ENCODE assay signal across 1 cellular context in genomic region chr4:102826105-102826889, GRCh38.
TF ChIP-seq lines count a peak whose summit lies in the region.

No MANE protein-coding gene starts in this region.

TF ChIP-seq in K562, 482 proteins besides CTCF, POLR2A, EP300 and RAD21 (continued from another document and continues in another):
- TF ChIP-seq RERE (CRISPR knock-in tag; IDR thresholded peaks at IDR 0.05; ENCODE audit: borderline replicate concordance), result 0 out of 2 replicates have a peak, but pooled peaks have one; percentile 58
- TF ChIP-seq, protein P1, sequence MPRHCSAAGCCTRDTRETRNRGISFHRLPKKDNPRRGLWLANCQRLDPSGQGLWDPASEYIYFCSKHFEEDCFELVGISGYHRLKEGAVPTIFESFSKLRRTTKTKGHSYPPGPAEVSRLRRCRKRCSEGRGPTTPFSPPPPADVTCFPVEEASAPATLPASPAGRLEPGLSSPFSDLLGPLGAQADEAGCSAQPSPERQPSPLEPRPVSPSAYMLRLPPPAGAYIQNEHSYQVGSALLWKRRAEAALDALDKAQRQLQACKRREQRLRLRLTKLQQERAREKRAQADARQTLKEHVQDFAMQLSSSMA (CRISPR knock-in tag; IDR thresholded peaks at IDR 0.05), result no peak
- TF ChIP-seq, protein P2, sequence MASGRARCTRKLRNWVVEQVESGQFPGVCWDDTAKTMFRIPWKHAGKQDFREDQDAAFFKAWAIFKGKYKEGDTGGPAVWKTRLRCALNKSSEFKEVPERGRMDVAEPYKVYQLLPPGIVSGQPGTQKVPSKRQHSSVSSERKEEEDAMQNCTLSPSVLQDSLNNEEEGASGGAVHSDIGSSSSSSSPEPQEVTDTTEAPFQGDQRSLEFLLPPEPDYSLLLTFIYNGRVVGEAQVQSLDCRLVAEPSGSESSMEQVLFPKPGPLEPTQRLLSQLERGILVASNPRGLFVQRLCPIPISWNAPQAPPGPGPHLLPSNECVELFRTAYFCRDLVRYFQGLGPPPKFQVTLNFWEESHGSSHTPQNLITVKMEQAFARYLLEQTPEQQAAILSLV (tag; IDR thresholded peaks at IDR 0.05), result no peak
- TF ChIP-seq TSC22D4 (tag; IDR thresholded peaks at IDR 0.05), result no peak
- no peak for TF ChIP-seq ZNF174 (CRISPR knock-in tag; IDR thresholded peaks at IDR 0.05)
- TF ChIP-seq KLF16 (IDR thresholded peaks at IDR 0.05), result no peak
- TF ChIP-seq SMARCC2 (IDR thresholded peaks at IDR 0.05; ENCODE audit: low read depth), result no peak
- peak; percentile 75; the same call in 1 of the 2 replicates for TF ChIP-seq ZNF232 (CRISPR knock-in tag; IDR thresholded peaks at IDR 0.05)
- TF ChIP-seq, protein P3, sequence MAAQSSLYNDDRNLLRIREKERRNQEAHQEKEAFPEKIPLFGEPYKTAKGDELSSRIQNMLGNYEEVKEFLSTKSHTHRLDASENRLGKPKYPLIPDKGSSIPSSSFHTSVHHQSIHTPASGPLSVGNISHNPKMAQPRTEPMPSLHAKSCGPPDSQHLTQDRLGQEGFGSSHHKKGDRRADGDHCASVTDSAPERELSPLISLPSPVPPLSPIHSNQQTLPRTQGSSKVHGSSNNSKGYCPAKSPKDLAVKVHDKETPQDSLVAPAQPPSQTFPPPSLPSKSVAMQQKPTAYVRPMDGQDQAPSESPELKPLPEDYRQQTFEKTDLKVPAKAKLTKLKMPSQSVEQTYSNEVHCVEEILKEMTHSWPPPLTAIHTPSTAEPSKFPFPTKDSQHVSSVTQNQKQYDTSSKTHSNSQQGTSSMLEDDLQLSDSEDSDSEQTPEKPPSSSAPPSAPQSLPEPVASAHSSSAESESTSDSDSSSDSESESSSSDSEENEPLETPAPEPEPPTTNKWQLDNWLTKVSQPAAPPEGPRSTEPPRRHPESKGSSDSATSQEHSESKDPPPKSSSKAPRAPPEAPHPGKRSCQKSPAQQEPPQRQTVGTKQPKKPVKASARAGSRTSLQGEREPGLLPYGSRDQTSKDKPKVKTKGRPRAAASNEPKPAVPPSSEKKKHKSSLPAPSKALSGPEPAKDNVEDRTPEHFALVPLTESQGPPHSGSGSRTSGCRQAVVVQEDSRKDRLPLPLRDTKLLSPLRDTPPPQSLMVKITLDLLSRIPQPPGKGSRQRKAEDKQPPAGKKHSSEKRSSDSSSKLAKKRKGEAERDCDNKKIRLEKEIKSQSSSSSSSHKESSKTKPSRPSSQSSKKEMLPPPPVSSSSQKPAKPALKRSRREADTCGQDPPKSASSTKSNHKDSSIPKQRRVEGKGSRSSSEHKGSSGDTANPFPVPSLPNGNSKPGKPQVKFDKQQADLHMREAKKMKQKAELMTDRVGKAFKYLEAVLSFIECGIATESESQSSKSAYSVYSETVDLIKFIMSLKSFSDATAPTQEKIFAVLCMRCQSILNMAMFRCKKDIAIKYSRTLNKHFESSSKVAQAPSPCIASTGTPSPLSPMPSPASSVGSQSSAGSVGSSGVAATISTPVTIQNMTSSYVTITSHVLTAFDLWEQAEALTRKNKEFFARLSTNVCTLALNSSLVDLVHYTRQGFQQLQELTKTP (IDR thresholded peaks at IDR 0.05; ENCODE audit: low read depth in 1 of 2, partially characterized antibody in 2 of 2), result no peak
- no peak for TF ChIP-seq E2F4 (CRISPR knock-in tag; IDR thresholded peaks at IDR 0.05; ENCODE audit: low read depth)
- TF ChIP-seq DNMT1 (IDR thresholded peaks at IDR 0.05), result no peak
- TF ChIP-seq HEY1 (CRISPR knock-in tag; IDR thresholded peaks at IDR 0.05; ENCODE audit: borderline replicate concordance), result no peak
- TF ChIP-seq ZNF507 (tag; conservative IDR thresholded peaks at IDR 0.05), result no peak
- no peak for TF ChIP-seq NONO (IDR thresholded peaks at IDR 0.05; ENCODE audit: low read depth in 2 of 2, low read length in 1 of 2)
- no peak for TF ChIP-seq ZNF778 (CRISPR knock-in tag; IDR thresholded peaks at IDR 0.05)
- TF ChIP-seq CBFA2T3 (IDR thresholded peaks at IDR 0.05), result no peak
- no peak for TF ChIP-seq ERF (CRISPR knock-in tag; IDR thresholded peaks at IDR 0.05)
- TF ChIP-seq HDAC8 (tag; IDR thresholded peaks at IDR 0.05), result no peak
- TF ChIP-seq, protein P4, sequence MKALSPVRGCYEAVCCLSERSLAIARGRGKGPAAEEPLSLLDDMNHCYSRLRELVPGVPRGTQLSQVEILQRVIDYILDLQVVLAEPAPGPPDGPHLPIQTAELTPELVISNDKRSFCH (CRISPR knock-in tag; IDR thresholded peaks at IDR 0.05), result no peak
- TF ChIP-seq, protein P4 (tag; IDR thresholded peaks at IDR 0.05), result no peak
- TF ChIP-seq ZNF354B (CRISPR knock-in tag; IDR thresholded peaks at IDR 0.05), result no peak
- TF ChIP-seq EHMT2 (IDR thresholded peaks at IDR 0.05), result no peak
- TF ChIP-seq, protein P5, sequence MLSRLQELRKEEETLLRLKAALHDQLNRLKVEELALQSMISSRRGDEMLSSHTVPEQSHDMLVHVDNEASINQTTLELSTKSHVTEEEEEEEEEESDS (CRISPR knock-in tag; IDR thresholded peaks at IDR 0.05), result no peak
- TF ChIP-seq OTX1 (CRISPR knock-in tag; IDR thresholded peaks at IDR 0.05), result no peak
- TF ChIP-seq PPARD (CRISPR knock-in tag; IDR thresholded peaks at IDR 0.05), result no peak
- TF ChIP-seq SP2 (IDR thresholded peaks at IDR 0.05; ENCODE audit: extremely low read depth, low read depth, low read length, poor library complexity, severe bottlenecking), result no peak
- TF ChIP-seq BCOR (IDR thresholded peaks at IDR 0.05), result no peak
- TF ChIP-seq MYC (IDR thresholded peaks at IDR 0.05; ENCODE audit: low read depth, low read length), result no peak
- no peak for TF ChIP-seq MYC (CRISPR knock-in tag; IDR thresholded peaks at IDR 0.05; ENCODE audit: borderline replicate concordance, low read depth)
- no peak for TF ChIP-seq ZNF639 (CRISPR knock-in tag; conservative IDR thresholded peaks at IDR 0.05 in 1 of 2, IDR thresholded peaks at IDR 0.05 in 1 of 2)
- TF ChIP-seq CCAR2 (IDR thresholded peaks at IDR 0.05; ENCODE audit: low read depth, low read length), result no peak
- TF ChIP-seq NCOA2 (IDR thresholded peaks at IDR 0.05; ENCODE audit: partially characterized antibody in 2 of 2), result no peak
- TF ChIP-seq MEF2A (IDR thresholded peaks at IDR 0.05; ENCODE audit: control insufficient read depth, low read depth, low read length), result 0 out of 2 replicates have a peak, but pooled peaks have one; percentile 2
- TF ChIP-seq XRCC3 (IDR thresholded peaks at IDR 0.05), result no peak
- TF ChIP-seq MTF1 (CRISPR knock-in tag; IDR thresholded peaks at IDR 0.05; ENCODE audit: borderline replicate concordance), result no peak
- no peak for TF ChIP-seq FOXP4 (CRISPR knock-in tag; IDR thresholded peaks at IDR 0.05; ENCODE audit: borderline replicate concordance)
- TF ChIP-seq PCBP1 (IDR thresholded peaks at IDR 0.05; ENCODE audit: low read depth, low read length, poor library complexity, severe bottlenecking), result no peak
- TF ChIP-seq, protein P6, sequence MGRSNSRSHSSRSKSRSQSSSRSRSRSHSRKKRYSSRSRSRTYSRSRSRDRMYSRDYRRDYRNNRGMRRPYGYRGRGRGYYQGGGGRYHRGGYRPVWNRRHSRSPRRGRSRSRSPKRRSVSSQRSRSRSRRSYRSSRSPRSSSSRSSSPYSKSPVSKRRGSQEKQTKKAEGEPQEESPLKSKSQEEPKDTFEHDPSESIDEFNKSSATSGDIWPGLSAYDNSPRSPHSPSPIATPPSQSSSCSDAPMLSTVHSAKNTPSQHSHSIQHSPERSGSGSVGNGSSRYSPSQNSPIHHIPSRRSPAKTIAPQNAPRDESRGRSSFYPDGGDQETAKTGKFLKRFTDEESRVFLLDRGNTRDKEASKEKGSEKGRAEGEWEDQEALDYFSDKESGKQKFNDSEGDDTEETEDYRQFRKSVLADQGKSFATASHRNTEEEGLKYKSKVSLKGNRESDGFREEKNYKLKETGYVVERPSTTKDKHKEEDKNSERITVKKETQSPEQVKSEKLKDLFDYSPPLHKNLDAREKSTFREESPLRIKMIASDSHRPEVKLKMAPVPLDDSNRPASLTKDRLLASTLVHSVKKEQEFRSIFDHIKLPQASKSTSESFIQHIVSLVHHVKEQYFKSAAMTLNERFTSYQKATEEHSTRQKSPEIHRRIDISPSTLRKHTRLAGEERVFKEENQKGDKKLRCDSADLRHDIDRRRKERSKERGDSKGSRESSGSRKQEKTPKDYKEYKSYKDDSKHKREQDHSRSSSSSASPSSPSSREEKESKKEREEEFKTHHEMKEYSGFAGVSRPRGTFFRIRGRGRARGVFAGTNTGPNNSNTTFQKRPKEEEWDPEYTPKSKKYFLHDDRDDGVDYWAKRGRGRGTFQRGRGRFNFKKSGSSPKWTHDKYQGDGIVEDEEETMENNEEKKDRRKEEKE (IDR thresholded peaks at IDR 0.05; ENCODE audit: borderline replicate concordance in 1 of 2, control insufficient read depth in 1 of 2, low read depth in 2 of 2, low read length in 1 of 2), result no peak
- TF ChIP-seq, protein P7, sequence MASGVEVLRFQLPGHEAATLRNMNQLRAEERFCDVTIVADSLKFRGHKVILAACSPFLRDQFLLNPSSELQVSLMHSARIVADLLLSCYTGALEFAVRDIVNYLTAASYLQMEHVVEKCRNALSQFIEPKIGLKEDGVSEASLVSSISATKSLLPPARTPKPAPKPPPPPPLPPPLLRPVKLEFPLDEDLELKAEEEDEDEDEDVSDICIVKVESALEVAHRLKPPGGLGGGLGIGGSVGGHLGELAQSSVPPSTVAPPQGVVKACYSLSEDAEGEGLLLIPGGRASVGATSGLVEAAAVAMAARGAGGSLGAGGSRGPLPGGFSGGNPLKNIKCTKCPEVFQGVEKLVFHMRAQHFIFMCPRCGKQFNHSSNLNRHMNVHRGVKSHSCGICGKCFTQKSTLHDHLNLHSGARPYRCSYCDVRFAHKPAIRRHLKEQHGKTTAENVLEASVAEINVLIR (CRISPR knock-in tag; IDR thresholded peaks at IDR 0.05), result no peak
- no peak for TF ChIP-seq ZFP1 (CRISPR knock-in tag; IDR thresholded peaks at IDR 0.05)
- TF ChIP-seq TCFL5 (CRISPR knock-in tag; conservative IDR thresholded peaks at IDR 0.05), result no peak
